In genomic region chr2:46769809-46770208, GRCh38 we compare ENCODE assay signal across 11 cellular contexts.
DNase-seq lines count a peak whose midpoint lies in the region; TF ChIP-seq lines count a peak whose summit lies in the region.
"Had no signal": no experiment of that assay in that cellular context is flagged by ENCODE, and none has a peak within 500 bp of the region (broad histone marks: within the 10 kb centered on the region; RNA-seq: fewer than 3 reads in every experiment).

No MANE protein-coding gene starts in this region.

- H4K20me1 ChIP-seq in GM23248 (ENCODE audit: insufficient read depth) = no peaks in the 10 kb centered on the region

- H2AFZ ChIP-seq in ACC112 (ENCODE audit: low read length, unreplicated experiment) (no peak overlapping the region), GM23248 (no peak overlapping the region)

- no peaks in the 10 kb centered on the region for H3K36me3 ChIP-seq in ACC112 (ENCODE audit: insufficient read depth, low read length)
- peaks cover 10% of the 10 kb centered on the region; the same call in 1 of the 2 replicates for H3K36me3 ChIP-seq in GM23248 (ENCODE audit: low read depth)
- H3K36me3 ChIP-seq in Peyer's patch = no peaks in the 10 kb centered on the region
- H3K36me3 ChIP-seq in right atrium auricular region = no peaks in the 10 kb centered on the region

- WGBS in GM23248 (ENCODE audit: low coverage in 1 of 2, low lambda C conversion rate in 2 of 2, missing lambda C conversion rate in 2 of 2), 2 experiments = 89 to 94% methylated on average over 1 of the region's 1 CpG

- peaks cover 95% of the 10 kb centered on the region for H3F3A ChIP-seq in GM23248 (ENCODE audit: insufficient read depth)

- H3K9me3 ChIP-seq in GM23248 (ENCODE audit: low read depth) (no peaks in the 10 kb centered on the region), Peyer's patch (no peaks in the 10 kb centered on the region), right atrium auricular region (no peaks in the 10 kb centered on the region)

- H3K27me3 ChIP-seq in ACC112 (ENCODE audit: insufficient read depth, low read length) = no peaks in the 10 kb centered on the region
- no peaks in the 10 kb centered on the region for H3K27me3 ChIP-seq in GM23248 (replicated peaks; ENCODE audit: insufficient read depth)
- H3K27me3 ChIP-seq in Peyer's patch = no peaks in the 10 kb centered on the region
- no peaks in the 10 kb centered on the region for H3K27me3 ChIP-seq in right atrium auricular region

- no peaks in the 10 kb centered on the region for H3K9me2 ChIP-seq in GM23248 (ENCODE audit: insufficient read depth)

- no peak for DNase-seq in GM23248
- no peak for DNase-seq in Peyer's patch
- no peak for DNase-seq in foreskin fibroblast
- DNase-seq in right atrium auricular region (ENCODE audit: low spot score) = no peak
- no peak for DNase-seq in activated CD4-positive, alpha-beta T cell treated with anti-CD3 and anti-CD28 coated beads for 1 hour
- no peak for DNase-seq in middle frontal gyrus (ENCODE audit: extremely low spot score, low spot score)
- DNase-seq in AG20443 (ENCODE audit: low spot score) = no peak
- DNase-seq: activated CD8-positive, alpha-beta memory T cell treated with anti-CD3 and anti-CD28 coated beads for 24 hours; left colon; NCI-H187 had no signal

- peak in 4 of 6 experiments; percentile 6 to 31 (median 26) for TF ChIP-seq CTCF in Peyer's patch (IDR thresholded peaks at IDR 0.05)
- TF ChIP-seq CTCF in foreskin fibroblast (IDR thresholded peaks at IDR 0.05; ENCODE audit: low read depth, low read length) = peak; percentile 4
- no peak for TF ChIP-seq CTCF in right atrium auricular region (IDR thresholded peaks at IDR 0.05)

- no peaks in the 10 kb centered on the region for H3K79me2 ChIP-seq in ACC112 (ENCODE audit: control insufficient read depth, insufficient read depth, low read length, unreplicated experiment)
- peaks cover 52% of the 10 kb centered on the region for H3K79me2 ChIP-seq in GM23248 (ENCODE audit: insufficient read depth)

- H3K4me3 ChIP-seq in ACC112 (ENCODE audit: low read depth, low read length) (peak overlapping the region; percentile 31), GM23248 (peak overlapping the region; percentile 33; the same call in 1 of the 2 replicates), Peyer's patch (no peak overlapping the region), foreskin fibroblast (ENCODE audit: low read depth in 1 of 2, low read length in 2 of 2) (no peak overlapping the region), right atrium auricular region (no peak overlapping the region)

- TF ChIP-seq POLR2A in Peyer's patch (IDR thresholded peaks at IDR 0.05) = no peak

- H3K27ac ChIP-seq in ACC112 (ENCODE audit: low read depth, low read length) (peak overlapping the region; percentile 74), GM23248 (peak overlapping the region; percentile 71), Peyer's patch (no peak overlapping the region), right atrium auricular region (no peak overlapping the region)

- H3K9ac ChIP-seq in GM23248 = peak overlapping the region; percentile 42

- in situ Hi-C loops in GM23248 (cut with MboI) = no loop called here

- H3K4me1 ChIP-seq in ACC112 (ENCODE audit: control insufficient read depth, insufficient read depth, low read length, unreplicated experiment) = peaks cover 28% of the 10 kb centered on the region
- H3K4me1 ChIP-seq in GM23248 (ENCODE audit: insufficient read depth) = peaks cover 64% of the 10 kb centered on the region
- no peaks in the 10 kb centered on the region for H3K4me1 ChIP-seq in Peyer's patch
- no peaks in the 10 kb centered on the region for H3K4me1 ChIP-seq in right atrium auricular region

- peak overlapping the region; percentile 30 for H3K4me2 ChIP-seq in GM23248 (ENCODE audit: unreplicated experiment)

Comparison
In these comparisons a context has a peak if more than half of its experiments do, and no peak if none do; other contexts are left out.
1. H3K27ac ChIP-seq: peak in ACC112 (single experiment) and GM23248 (single experiment); none in Peyer's patch (0 of 4) and right atrium auricular region (0 of 2).
2. H3K4me3 ChIP-seq: peak in ACC112 (single experiment) and GM23248 (single experiment); none in Peyer's patch (0 of 4), foreskin fibroblast (0 of 2) and right atrium auricular region (0 of 2).
3. CTCF ChIP-seq: peak in Peyer's patch (4 of 6) and foreskin fibroblast (single experiment); none in right atrium auricular region (0 of 2).